In the genomic region with DNA sequence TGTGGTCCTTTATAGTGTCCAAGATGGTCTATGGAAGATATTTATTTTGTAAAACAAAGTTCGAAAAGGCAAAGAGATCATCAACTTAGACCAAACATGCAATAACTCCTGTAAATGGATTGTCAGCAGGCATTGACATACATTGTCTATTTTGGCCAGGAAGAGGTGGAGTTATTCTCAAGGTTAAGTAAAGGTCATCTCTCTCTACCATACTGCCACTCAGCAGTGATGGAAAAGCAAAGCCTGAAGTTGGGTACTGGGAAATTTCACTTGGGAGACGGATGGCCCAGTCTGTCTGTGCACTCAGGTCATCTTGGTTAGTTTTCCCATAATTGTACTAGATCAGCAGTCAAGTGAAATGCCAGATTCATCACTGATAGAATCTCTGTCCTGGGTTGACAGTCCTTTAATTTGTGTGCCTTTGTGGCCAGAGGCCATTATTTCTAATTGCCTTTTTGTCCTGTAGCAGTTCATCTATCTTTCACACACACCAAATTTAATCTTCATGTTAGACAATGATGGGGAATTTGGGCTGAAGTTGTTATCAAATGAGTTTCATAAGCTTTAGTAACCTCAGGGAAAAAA, we compare ENCODE assay signal across 33 cellular contexts. TPM values are rescaled to one million over a fixed set of nuclear protein-coding genes. Genes with fewer than 3 reads are reported as not detected.
"Had no signal": no experiment of that assay in that cellular context is flagged by ENCODE, and none has a peak within 500 bp of the region (broad histone marks: within the 10 kb centered on the region; RNA-seq: fewer than 3 reads in every experiment).

No MANE protein-coding gene starts in this region.

- H2AFZ ChIP-seq: neural progenitor cell, parathyroid adenoma had no signal

- H3K4me1 ChIP-seq: parathyroid adenoma, psoas muscle, spleen, testis, upper lobe of right lung, uterus had no signal

- H3K27me3 Mint-ChIP-seq: naive thymus-derived CD8-positive, alpha-beta T cell; progenitor cell of endocrine pancreas; stimulated activated memory B cell treated with anti-CD40 and anti-IgM and Interleukin-4, amounts not matched to agents 10 μg/mL and 1 μg/mL and 100 μg/mL, for 72 hours; stimulated activated naive CD8-positive, alpha-beta T cell treated with anti-CD3 and anti-CD28 coated beads, Interleukin-15, amount 100 ng/mL, for 72 hours had no signal

- H3K4me3 ChIP-seq: neural progenitor cell, ovary, psoas muscle, skin epidermis, smooth muscle cell, spleen, suprapubic skin, testis, tibial artery, transverse colon, upper lobe of right lung, uterus had no signal

- H3K36me3 ChIP-seq: neural progenitor cell, ovary, spleen, suprapubic skin, tibial artery, transverse colon, upper lobe of right lung, uterus had no signal

- H3K4me2 ChIP-seq: neural progenitor cell, smooth muscle cell had no signal

- H3K9ac ChIP-seq: neural progenitor cell, parathyroid adenoma had no signal

- H3K27ac Mint-ChIP-seq: nephron; neural progenitor cell; progenitor cell of endocrine pancreas; stimulated activated memory B cell treated with anti-CD40 and anti-IgM and Interleukin-4, amounts not matched to agents 10 μg/mL and 1 μg/mL and 100 μg/mL, for 72 hours; type B pancreatic cell had no signal

- H3K4me3 Mint-ChIP-seq: naive thymus-derived CD8-positive, alpha-beta T cell; nephron; neural progenitor cell; stimulated activated memory B cell treated with anti-CD40 and anti-IgM and Interleukin-4, amounts not matched to agents 10 μg/mL and 1 μg/mL and 100 μg/mL, for 72 hours; stimulated activated naive CD8-positive, alpha-beta T cell treated with anti-CD3 and anti-CD28 coated beads, Interleukin-15, amount 100 ng/mL, for 72 hours; type B pancreatic cell had no signal

- H3K36me3 Mint-ChIP-seq: naive thymus-derived CD8-positive, alpha-beta T cell; stimulated activated memory B cell treated with anti-CD40 and anti-IgM and Interleukin-4, amounts not matched to agents 10 μg/mL and 1 μg/mL and 100 μg/mL, for 72 hours; type B pancreatic cell had no signal

- H3K27me3 ChIP-seq: ovary, spleen, suprapubic skin, testis, tibial artery, transverse colon, upper lobe of right lung, uterus had no signal

- H3K27ac ChIP-seq: neural progenitor cell, ovary, parathyroid adenoma, psoas muscle, skin epidermis, spleen, suprapubic skin, testis, tibial artery, transverse colon, upper lobe of right lung, uterus had no signal

- H3K4me1 Mint-ChIP-seq: stimulated activated memory B cell treated with anti-CD40 and anti-IgM and Interleukin-4, amounts not matched to agents 10 μg/mL and 1 μg/mL and 100 μg/mL, for 72 hours had no signal

- H3K9me3 ChIP-seq: ovary, psoas muscle, spleen, suprapubic skin, testis, tibial artery, transverse colon, upper lobe of right lung, uterus had no signal

- DNase-seq: naive thymus-derived CD8-positive, alpha-beta T cell; occipital lobe; ovary; posterior cingulate gyrus; psoas muscle; right cardiac atrium; spleen; stimulated activated CD4-positive, alpha-beta T cell treated with anti-CD3 and anti-CD28 coated beads, Interleukin-12 subunit alpha, Interleukin-12 subunit beta, amount 100 ng/mL, for 4 hours; stimulated activated CD4-positive, alpha-beta T cell treated with anti-CD3 and anti-CD28 coated beads, Interleukin-1b, Interleukin-23, amount 100 ng/mL, for 48 hours; stimulated activated CD4-positive, alpha-beta T cell treated with anti-CD3 and anti-CD28 coated beads, Interleukin-4, amount 100 ng/mL, for 1 hour; stimulated activated CD4-positive, alpha-beta T cell treated with anti-CD3 and anti-CD28 coated beads, Interleukin-4, amount 100 ng/mL, for 4 hours; stimulated activated CD8-positive, alpha-beta memory T cell treated with anti-CD3 and anti-CD28 coated beads, Interleukin-4, amount 100 ng/mL, for 48 hours; stimulated activated naive CD4-positive, alpha-beta T cell; stimulated activated naive CD8-positive, alpha-beta T cell treated with anti-CD3 and anti-CD28 coated beads, Interleukin-15, amount 100 ng/mL, for 72 hours; stimulated activated naive CD8-positive, alpha-beta T cell treated with anti-CD3 and anti-CD28 coated beads, Interleukin-15, Interleukin-2, amounts not matched to agents 100 U/mL and 50 U/mL, for 24 hours; substantia nigra; testis; tibial artery; transverse colon; upper lobe of right lung; uterus had no signal

- ATAC-seq: naive thymus-derived CD8-positive, alpha-beta T cell; psoas muscle; right cardiac atrium; sciatic nerve; stimulated activated memory B cell treated with anti-CD40 and anti-IgM and Interleukin-4, amounts not matched to agents 10 μg/mL and 1 μg/mL and 100 μg/mL, for 72 hours; stimulated activated naive CD8-positive, alpha-beta T cell treated with anti-CD3 and anti-CD28 coated beads, Interleukin-15, amount 100 ng/mL, for 72 hours; stimulated activated naive CD8-positive, alpha-beta T cell treated with anti-CD3 and anti-CD28 coated beads, Interleukin-15, Interleukin-2, amounts not matched to agents 100 U/mL and 50 U/mL, for 24 hours; upper lobe of right lung had no signal

- H3K9me3 Mint-ChIP-seq: naive thymus-derived CD8-positive, alpha-beta T cell; stimulated activated naive CD8-positive, alpha-beta T cell treated with anti-CD3 and anti-CD28 coated beads, Interleukin-15, amount 100 ng/mL, for 72 hours; type B pancreatic cell had no signal

- H3K79me2 ChIP-seq: parathyroid adenoma had no signal

RNA-seq across cellular contexts. Expression of gene RIPPLY3, which starts 48.9 kb away (rescaled TPM):
- total RNA-seq: naive thymus-derived CD8-positive, alpha-beta T cell; occipital lobe; osteoblast; ovary; psoas muscle; right cardiac atrium; sciatic nerve; smooth muscle cell; spleen; upper lobe of right lung; urinary bladder had no signal
- polyA plus RNA-seq: naive thymus-derived CD8-positive, alpha-beta T cell; ovary; psoas muscle; right cardiac atrium; smooth muscle cell had no signal
